ENCODE assay signal across 1 cellular context in the genomic region with DNA sequence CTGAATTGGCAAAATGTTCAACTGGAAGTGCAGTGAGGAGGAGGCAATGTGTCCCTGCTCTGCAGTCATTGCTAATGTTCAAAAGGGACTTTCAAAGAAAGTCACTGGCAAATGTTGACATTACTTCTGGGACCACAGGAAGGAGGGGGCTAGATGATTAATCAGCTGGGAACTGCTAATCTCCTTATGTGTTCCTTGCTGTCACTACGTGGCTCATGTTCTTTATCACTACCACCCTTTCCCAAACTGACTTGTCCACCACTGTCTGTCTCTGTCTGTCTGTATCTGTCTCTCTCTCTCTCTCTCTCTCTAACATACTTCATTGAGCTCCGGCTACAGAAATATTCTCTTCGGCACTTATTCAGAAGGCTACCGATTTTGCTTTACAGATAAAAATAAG.
TF ChIP-seq lines count a peak whose summit lies in the region.

No MANE protein-coding gene starts in this region.

TF ChIP-seq in K562, 482 proteins besides CTCF, POLR2A, EP300 and RAD21 (continued from another document and continues in another):
- TF ChIP-seq BACH1 (tag; IDR thresholded peaks at IDR 0.05): no peak
- TF ChIP-seq KLF6 (CRISPR knock-in tag; IDR thresholded peaks at IDR 0.05; ENCODE audit: borderline replicate concordance): no peak
- TF ChIP-seq, protein P1, sequence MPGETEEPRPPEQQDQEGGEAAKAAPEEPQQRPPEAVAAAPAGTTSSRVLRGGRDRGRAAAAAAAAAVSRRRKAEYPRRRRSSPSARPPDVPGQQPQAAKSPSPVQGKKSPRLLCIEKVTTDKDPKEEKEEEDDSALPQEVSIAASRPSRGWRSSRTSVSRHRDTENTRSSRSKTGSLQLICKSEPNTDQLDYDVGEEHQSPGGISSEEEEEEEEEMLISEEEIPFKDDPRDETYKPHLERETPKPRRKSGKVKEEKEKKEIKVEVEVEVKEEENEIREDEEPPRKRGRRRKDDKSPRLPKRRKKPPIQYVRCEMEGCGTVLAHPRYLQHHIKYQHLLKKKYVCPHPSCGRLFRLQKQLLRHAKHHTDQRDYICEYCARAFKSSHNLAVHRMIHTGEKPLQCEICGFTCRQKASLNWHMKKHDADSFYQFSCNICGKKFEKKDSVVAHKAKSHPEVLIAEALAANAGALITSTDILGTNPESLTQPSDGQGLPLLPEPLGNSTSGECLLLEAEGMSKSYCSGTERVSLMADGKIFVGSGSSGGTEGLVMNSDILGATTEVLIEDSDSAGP (CRISPR knock-in tag; IDR thresholded peaks at IDR 0.05): no peak
- no peak for TF ChIP-seq ZNF41 (CRISPR knock-in tag; conservative IDR thresholded peaks at IDR 0.05)
- TF ChIP-seq ADNP (tag; IDR thresholded peaks at IDR 0.05): no peak
- 0 out of 2 replicates have a peak, but pooled peaks have one; percentile 50 for TF ChIP-seq NBN (IDR thresholded peaks at IDR 0.05; ENCODE audit: low read depth)
- no peak for TF ChIP-seq CEBPB (tag; IDR thresholded peaks at IDR 0.05)
- TF ChIP-seq FOXA1 (IDR thresholded peaks at IDR 0.05; ENCODE audit: borderline replicate concordance): no peak
- TF ChIP-seq PTTG1 (tag; IDR thresholded peaks at IDR 0.05; ENCODE audit: low read depth): no peak
- TF ChIP-seq CBFA2T2 (conservative IDR thresholded peaks at IDR 0.05): peak; percentile 75
- TF ChIP-seq POLR3G (IDR thresholded peaks at IDR 0.05; ENCODE audit: extremely low read depth, insufficient read length, insufficient replicate concordance): no peak
- TF ChIP-seq ESRRA (IDR thresholded peaks at IDR 0.05; ENCODE audit: borderline replicate concordance, low read depth): no peak
- no peak for TF ChIP-seq EZH2 (IDR thresholded peaks at IDR 0.05; ENCODE audit: borderline replicate concordance, low read depth, low read length)
- TF ChIP-seq, protein P2, sequence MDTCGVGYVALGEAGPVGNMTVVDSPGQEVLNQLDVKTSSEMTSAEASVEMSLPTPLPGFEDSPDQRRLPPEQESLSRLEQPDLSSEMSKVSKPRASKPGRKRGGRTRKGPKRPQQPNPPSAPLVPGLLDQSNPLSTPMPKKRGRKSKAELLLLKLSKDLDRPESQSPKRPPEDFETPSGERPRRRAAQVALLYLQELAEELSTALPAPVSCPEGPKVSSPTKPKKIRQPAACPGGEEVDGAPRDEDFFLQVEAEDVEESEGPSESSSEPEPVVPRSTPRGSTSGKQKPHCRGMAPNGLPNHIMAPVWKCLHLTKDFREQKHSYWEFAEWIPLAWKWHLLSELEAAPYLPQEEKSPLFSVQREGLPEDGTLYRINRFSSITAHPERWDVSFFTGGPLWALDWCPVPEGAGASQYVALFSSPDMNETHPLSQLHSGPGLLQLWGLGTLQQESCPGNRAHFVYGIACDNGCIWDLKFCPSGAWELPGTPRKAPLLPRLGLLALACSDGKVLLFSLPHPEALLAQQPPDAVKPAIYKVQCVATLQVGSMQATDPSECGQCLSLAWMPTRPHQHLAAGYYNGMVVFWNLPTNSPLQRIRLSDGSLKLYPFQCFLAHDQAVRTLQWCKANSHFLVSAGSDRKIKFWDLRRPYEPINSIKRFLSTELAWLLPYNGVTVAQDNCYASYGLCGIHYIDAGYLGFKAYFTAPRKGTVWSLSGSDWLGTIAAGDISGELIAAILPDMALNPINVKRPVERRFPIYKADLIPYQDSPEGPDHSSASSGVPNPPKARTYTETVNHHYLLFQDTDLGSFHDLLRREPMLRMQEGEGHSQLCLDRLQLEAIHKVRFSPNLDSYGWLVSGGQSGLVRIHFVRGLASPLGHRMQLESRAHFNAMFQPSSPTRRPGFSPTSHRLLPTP (IDR thresholded peaks at IDR 0.05; ENCODE audit: borderline replicate concordance, extremely low read depth, insufficient read length): no peak
- TF ChIP-seq MCM3 (IDR thresholded peaks at IDR 0.05): no peak
- no peak for TF ChIP-seq ILF3 (IDR thresholded peaks at IDR 0.05; ENCODE audit: borderline replicate concordance)
- no peak for TF ChIP-seq ZFX (CRISPR knock-in tag; IDR thresholded peaks at IDR 0.05)
- TF ChIP-seq, protein P3, sequence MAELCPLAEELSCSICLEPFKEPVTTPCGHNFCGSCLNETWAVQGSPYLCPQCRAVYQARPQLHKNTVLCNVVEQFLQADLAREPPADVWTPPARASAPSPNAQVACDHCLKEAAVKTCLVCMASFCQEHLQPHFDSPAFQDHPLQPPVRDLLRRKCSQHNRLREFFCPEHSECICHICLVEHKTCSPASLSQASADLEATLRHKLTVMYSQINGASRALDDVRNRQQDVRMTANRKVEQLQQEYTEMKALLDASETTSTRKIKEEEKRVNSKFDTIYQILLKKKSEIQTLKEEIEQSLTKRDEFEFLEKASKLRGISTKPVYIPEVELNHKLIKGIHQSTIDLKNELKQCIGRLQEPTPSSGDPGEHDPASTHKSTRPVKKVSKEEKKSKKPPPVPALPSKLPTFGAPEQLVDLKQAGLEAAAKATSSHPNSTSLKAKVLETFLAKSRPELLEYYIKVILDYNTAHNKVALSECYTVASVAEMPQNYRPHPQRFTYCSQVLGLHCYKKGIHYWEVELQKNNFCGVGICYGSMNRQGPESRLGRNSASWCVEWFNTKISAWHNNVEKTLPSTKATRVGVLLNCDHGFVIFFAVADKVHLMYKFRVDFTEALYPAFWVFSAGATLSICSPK (IDR thresholded peaks at IDR 0.05; ENCODE audit: borderline replicate concordance): no peak
- TF ChIP-seq, protein P4, sequence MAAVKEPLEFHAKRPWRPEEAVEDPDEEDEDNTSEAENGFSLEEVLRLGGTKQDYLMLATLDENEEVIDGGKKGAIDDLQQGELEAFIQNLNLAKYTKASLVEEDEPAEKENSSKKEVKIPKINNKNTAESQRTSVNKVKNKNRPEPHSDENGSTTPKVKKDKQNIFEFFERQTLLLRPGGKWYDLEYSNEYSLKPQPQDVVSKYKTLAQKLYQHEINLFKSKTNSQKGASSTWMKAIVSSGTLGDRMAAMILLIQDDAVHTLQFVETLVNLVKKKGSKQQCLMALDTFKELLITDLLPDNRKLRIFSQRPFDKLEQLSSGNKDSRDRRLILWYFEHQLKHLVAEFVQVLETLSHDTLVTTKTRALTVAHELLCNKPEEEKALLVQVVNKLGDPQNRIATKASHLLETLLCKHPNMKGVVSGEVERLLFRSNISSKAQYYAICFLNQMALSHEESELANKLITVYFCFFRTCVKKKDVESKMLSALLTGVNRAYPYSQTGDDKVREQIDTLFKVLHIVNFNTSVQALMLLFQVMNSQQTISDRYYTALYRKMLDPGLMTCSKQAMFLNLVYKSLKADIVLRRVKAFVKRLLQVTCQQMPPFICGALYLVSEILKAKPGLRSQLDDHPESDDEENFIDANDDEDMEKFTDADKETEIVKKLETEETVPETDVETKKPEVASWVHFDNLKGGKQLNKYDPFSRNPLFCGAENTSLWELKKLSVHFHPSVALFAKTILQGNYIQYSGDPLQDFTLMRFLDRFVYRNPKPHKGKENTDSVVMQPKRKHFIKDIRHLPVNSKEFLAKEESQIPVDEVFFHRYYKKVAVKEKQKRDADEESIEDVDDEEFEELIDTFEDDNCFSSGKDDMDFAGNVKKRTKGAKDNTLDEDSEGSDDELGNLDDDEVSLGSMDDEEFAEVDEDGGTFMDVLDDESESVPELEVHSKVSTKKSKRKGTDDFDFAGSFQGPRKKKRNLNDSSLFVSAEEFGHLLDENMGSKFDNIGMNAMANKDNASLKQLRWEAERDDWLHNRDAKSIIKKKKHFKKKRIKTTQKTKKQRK (IDR thresholded peaks at IDR 0.05; ENCODE audit: borderline replicate concordance, low read depth, low read length): no peak
- TF ChIP-seq, protein P5, sequence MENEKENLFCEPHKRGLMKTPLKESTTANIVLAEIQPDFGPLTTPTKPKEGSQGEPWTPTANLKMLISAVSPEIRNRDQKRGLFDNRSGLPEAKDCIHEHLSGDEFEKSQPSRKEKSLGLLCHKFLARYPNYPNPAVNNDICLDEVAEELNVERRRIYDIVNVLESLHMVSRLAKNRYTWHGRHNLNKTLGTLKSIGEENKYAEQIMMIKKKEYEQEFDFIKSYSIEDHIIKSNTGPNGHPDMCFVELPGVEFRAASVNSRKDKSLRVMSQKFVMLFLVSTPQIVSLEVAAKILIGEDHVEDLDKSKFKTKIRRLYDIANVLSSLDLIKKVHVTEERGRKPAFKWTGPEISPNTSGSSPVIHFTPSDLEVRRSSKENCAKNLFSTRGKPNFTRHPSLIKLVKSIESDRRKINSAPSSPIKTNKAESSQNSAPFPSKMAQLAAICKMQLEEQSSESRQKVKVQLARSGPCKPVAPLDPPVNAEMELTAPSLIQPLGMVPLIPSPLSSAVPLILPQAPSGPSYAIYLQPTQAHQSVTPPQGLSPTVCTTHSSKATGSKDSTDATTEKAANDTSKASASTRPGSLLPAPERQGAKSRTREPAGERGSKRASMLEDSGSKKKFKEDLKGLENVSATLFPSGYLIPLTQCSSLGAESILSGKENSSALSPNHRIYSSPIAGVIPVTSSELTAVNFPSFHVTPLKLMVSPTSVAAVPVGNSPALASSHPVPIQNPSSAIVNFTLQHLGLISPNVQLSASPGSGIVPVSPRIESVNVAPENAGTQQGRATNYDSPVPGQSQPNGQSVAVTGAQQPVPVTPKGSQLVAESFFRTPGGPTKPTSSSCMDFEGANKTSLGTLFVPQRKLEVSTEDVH (IDR thresholded peaks at IDR 0.05; ENCODE audit: low read depth, partially characterized antibody): peak; percentile 56
- TF ChIP-seq C11orf30 (IDR thresholded peaks at IDR 0.05; ENCODE audit: low read depth): no peak
- no peak for TF ChIP-seq ESRRB (CRISPR knock-in tag; IDR thresholded peaks at IDR 0.05; ENCODE audit: borderline replicate concordance)
- TF ChIP-seq MIER1 (IDR thresholded peaks at IDR 0.05; ENCODE audit: low read depth): no peak
- TF ChIP-seq, protein P6, sequence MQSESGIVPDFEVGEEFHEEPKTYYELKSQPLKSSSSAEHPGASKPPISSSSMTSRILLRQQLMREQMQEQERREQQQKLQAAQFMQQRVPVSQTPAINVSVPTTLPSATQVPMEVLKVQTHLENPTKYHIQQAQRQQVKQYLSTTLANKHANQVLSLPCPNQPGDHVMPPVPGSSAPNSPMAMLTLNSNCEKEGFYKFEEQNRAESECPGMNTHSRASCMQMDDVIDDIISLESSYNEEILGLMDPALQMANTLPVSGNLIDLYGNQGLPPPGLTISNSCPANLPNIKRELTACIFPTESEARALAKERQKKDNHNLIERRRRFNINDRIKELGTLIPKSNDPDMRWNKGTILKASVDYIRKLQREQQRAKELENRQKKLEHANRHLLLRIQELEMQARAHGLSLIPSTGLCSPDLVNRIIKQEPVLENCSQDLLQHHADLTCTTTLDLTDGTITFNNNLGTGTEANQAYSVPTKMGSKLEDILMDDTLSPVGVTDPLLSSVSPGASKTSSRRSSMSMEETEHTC (IDR thresholded peaks at IDR 0.05): no peak
- peak; percentile 55; the same call in 1 of the 2 replicates for TF ChIP-seq JUND (IDR thresholded peaks at IDR 0.05; ENCODE audit: borderline replicate concordance, low read depth, low read length)
- TF ChIP-seq JUND (tag; IDR thresholded peaks at IDR 0.05; ENCODE audit: borderline replicate concordance, low read depth, low read length): peak; percentile 51; the same call in 1 of the 3 replicates
- TF ChIP-seq ZNF212 (CRISPR knock-in tag; IDR thresholded peaks at IDR 0.05): no peak
- TF ChIP-seq SMARCA4 (IDR thresholded peaks at IDR 0.05): peak; percentile 84
- no peak for TF ChIP-seq DIDO1 (tag; IDR thresholded peaks at IDR 0.05; ENCODE audit: low read depth)
- no peak for TF ChIP-seq ZC3H4 (CRISPR knock-in tag; IDR thresholded peaks at IDR 0.05; ENCODE audit: borderline replicate concordance)
- no peak for TF ChIP-seq ETV5 (CRISPR knock-in tag; IDR thresholded peaks at IDR 0.05; ENCODE audit: low read depth)
- TF ChIP-seq SMARCE1 (IDR thresholded peaks at IDR 0.05): peak; percentile 72; the same call in 1 of the 2 replicates
- TF ChIP-seq TAL1 (IDR thresholded peaks at IDR 0.05): peak; percentile 55; the same call in 1 of the 2 replicates
- no peak for TF ChIP-seq HEY1 (CRISPR knock-in tag; IDR thresholded peaks at IDR 0.05; ENCODE audit: borderline replicate concordance)
- TF ChIP-seq ZNF75A (CRISPR knock-in tag; IDR thresholded peaks at IDR 0.05): no peak
- no peak for TF ChIP-seq ZNF24 (IDR thresholded peaks at IDR 0.05)
- no peak for TF ChIP-seq BRD4 (IDR thresholded peaks at IDR 0.05)
- TF ChIP-seq, protein P7, sequence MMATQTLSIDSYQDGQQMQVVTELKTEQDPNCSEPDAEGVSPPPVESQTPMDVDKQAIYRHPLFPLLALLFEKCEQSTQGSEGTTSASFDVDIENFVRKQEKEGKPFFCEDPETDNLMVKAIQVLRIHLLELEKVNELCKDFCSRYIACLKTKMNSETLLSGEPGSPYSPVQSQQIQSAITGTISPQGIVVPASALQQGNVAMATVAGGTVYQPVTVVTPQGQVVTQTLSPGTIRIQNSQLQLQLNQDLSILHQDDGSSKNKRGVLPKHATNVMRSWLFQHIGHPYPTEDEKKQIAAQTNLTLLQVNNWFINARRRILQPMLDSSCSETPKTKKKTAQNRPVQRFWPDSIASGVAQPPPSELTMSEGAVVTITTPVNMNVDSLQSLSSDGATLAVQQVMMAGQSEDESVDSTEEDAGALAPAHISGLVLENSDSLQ (IDR thresholded peaks at IDR 0.05): peak; percentile 83
- TF ChIP-seq FOXA3 (CRISPR knock-in tag; conservative IDR thresholded peaks at IDR 0.05 in 1 of 2, IDR thresholded peaks at IDR 0.05 in 1 of 2): no peak
- no peak for TF ChIP-seq FOXJ2 (tag; IDR thresholded peaks at IDR 0.05)
- TF ChIP-seq ZNF79 (CRISPR knock-in tag; IDR thresholded peaks at IDR 0.05; ENCODE audit: low read depth): no peak
- no peak for TF ChIP-seq GTF2A2 (tag; IDR thresholded peaks at IDR 0.05)
- TF ChIP-seq MAZ (CRISPR knock-in tag; conservative IDR thresholded peaks at IDR 0.05 in 1 of 2, IDR thresholded peaks at IDR 0.05 in 1 of 2): peak in 1 of 2 experiments; percentile 76; a peak in 2 of 4 replicates
- TF ChIP-seq CBFA2T3 (IDR thresholded peaks at IDR 0.05): peak; percentile 87
- TF ChIP-seq POLR2AphosphoS2 (IDR thresholded peaks at IDR 0.05; ENCODE audit: low read length): no peak
- no peak for TF ChIP-seq NR2F6 (CRISPR knock-in tag; IDR thresholded peaks at IDR 0.05)
- no peak for TF ChIP-seq ZNF239 (CRISPR knock-in tag; IDR thresholded peaks at IDR 0.05)
- no peak for TF ChIP-seq PURB (CRISPR knock-in tag; IDR thresholded peaks at IDR 0.05; ENCODE audit: low read depth)
- no peak for TF ChIP-seq SIRT6 (IDR thresholded peaks at IDR 0.05; ENCODE audit: low read depth, low read length)
- TF ChIP-seq ZNF232 (CRISPR knock-in tag; IDR thresholded peaks at IDR 0.05): no peak
- TF ChIP-seq SRSF1 (IDR thresholded peaks at IDR 0.05; ENCODE audit: low read depth, low read length): no peak
- no peak for TF ChIP-seq PTBP1 (IDR thresholded peaks at IDR 0.05; ENCODE audit: low read depth, low read length)
